In genomic region chr13:24842533-24843278, GRCh38 we compare ENCODE assay signal across 1 cellular context.
TF ChIP-seq lines count a peak whose summit lies in the region.

No MANE protein-coding gene starts in this region.

TF ChIP-seq in K562, 482 proteins besides CTCF, POLR2A, EP300 and RAD21 (continued from another document):
- TF ChIP-seq SLC30A9 (CRISPR knock-in tag; IDR thresholded peaks at IDR 0.05): no peak
- 0 out of 2 replicates have a peak, but pooled peaks have one; percentile 25 for TF ChIP-seq FOSL1 (tag; conservative IDR thresholded peaks at IDR 0.05)
- TF ChIP-seq, protein P1, sequence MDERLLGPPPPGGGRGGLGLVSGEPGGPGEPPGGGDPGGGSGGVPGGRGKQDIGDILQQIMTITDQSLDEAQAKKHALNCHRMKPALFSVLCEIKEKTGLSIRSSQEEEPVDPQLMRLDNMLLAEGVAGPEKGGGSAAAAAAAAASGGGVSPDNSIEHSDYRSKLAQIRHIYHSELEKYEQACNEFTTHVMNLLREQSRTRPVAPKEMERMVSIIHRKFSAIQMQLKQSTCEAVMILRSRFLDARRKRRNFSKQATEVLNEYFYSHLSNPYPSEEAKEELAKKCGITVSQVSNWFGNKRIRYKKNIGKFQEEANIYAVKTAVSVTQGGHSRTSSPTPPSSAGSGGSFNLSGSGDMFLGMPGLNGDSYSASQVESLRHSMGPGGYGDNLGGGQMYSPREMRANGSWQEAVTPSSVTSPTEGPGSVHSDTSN (CRISPR knock-in tag; IDR thresholded peaks at IDR 0.05; ENCODE audit: low read depth): no peak
- TF ChIP-seq, protein P1 (tag; conservative IDR thresholded peaks at IDR 0.05; ENCODE audit: low read depth): 0 out of 2 replicates have a peak, but pooled peaks have one; percentile 10
- TF ChIP-seq CEBPB (tag; IDR thresholded peaks at IDR 0.05): peak; percentile 41
